In genomic region chr7:134113655-134114054, GRCh38 we compare ENCODE assay signal across 17 cellular contexts. TPM values are rescaled to one million over a fixed set of nuclear protein-coding genes. Genes with fewer than 3 reads are reported as not detected.
DNase-seq lines count a peak whose midpoint lies in the region; ATAC-seq and TF ChIP-seq lines count a peak whose summit lies in the region.
"Had no signal": no experiment of that assay in that cellular context is flagged by ENCODE, and none has a peak within 500 bp of the region (broad histone marks: within the 10 kb centered on the region; RNA-seq: fewer than 3 reads in every experiment).

No MANE protein-coding gene starts in this region.

- H3K9me3 Mint-ChIP-seq in WTC11, result peaks cover 24% of the 10 kb centered on the region

- H3K27me3 Mint-ChIP-seq in WTC11 (ENCODE audit: low read depth), result no peaks in the 10 kb centered on the region; the same call in 1 of the 2 replicates
- H3K27me3 Mint-ChIP-seq: CD4-positive, alpha-beta memory T cell had no signal

- no peaks in the 10 kb centered on the region for H3K27me3 ChIP-seq in BLaER1 treated with 17β-estradiol and CSF1 and Interleukin-3, amounts not matched to agents 10 nM and 100 nM
- H3K27me3 ChIP-seq in HUES48 (ENCODE audit: control insufficient read depth, insufficient read depth, low read length), result no peaks in the 10 kb centered on the region
- H3K27me3 ChIP-seq in iPS-20b (ENCODE audit: insufficient read depth, low read length), result no peaks in the 10 kb centered on the region
- H3K27me3 ChIP-seq: BE2C had no signal

- H3K9me3 ChIP-seq in BLaER1 treated with 17β-estradiol and CSF1 and Interleukin-3, amounts not matched to agents 10 nM and 100 nM (replicated peaks in 1 of 11), result peaks cover 5 to 23% (median 20%) of the 10 kb centered on the region in 11 experiments; a peak in 17 of 22 replicates
- H3K9me3 ChIP-seq in HUES48 (ENCODE audit: control insufficient read depth, insufficient read depth, low read length) (no peaks in the 10 kb centered on the region), iPS-20b (ENCODE audit: insufficient read depth, low read depth, low read length) (no peaks in the 10 kb centered on the region)
- H3K9me3 ChIP-seq: BE2C had no signal

- CTCF ChIA-PET in WTC11 (lab: Charles Lee), result no interaction called here

- H3K4me1 Mint-ChIP-seq in WTC11, result peaks cover 35% of the 10 kb centered on the region
- H3K4me1 Mint-ChIP-seq: CD14-positive monocyte; CD4-positive, alpha-beta memory T cell had no signal

- ATAC-seq in WTC11, result peak; percentile 81

- H4K20me1 ChIP-seq in BLaER1 treated with 17β-estradiol and CSF1 and Interleukin-3, amounts not matched to agents 10 nM and 100 nM, result no peaks in the 10 kb centered on the region

- H3K4me3 ChIP-seq in BLaER1 treated with 17β-estradiol and CSF1 and Interleukin-3, amounts not matched to agents 10 nM and 100 nM, result no peak overlapping the region
- H3K4me3 ChIP-seq in HUES48 (ENCODE audit: low read depth, low read length) (no peak overlapping the region), iPS-20b (ENCODE audit: low read length) (peak overlapping the region; percentile 21; the same call in 1 of the 2 replicates)

- H3K4me1 ChIP-seq in BLaER1 treated with 17β-estradiol and CSF1 and Interleukin-3, amounts not matched to agents 10 nM and 100 nM, result peaks cover 0 to 16% (median 12%) of the 10 kb centered on the region in 10 experiments; a peak in 15 of 20 replicates
- H3K4me1 ChIP-seq in HUES48 (ENCODE audit: control insufficient read depth, insufficient read depth, low read length) (peaks cover 18% of the 10 kb centered on the region), iPS-20b (ENCODE audit: insufficient read depth, low read length) (peaks cover 4% of the 10 kb centered on the region; the same call in 1 of the 2 replicates)
- H3K4me1 ChIP-seq: BE2C had no signal

- H3K27ac ChIP-seq in BLaER1 treated with 17β-estradiol and CSF1 and Interleukin-3, amounts not matched to agents 10 nM and 100 nM, result no peak overlapping the region
- H3K27ac ChIP-seq in HUES48 (ENCODE audit: low read depth, low read length) (peak overlapping the region; percentile 45), iPS-20b (ENCODE audit: low read length) (no peak overlapping the region)
- H3K27ac ChIP-seq: KMS-11 had no signal

- POLR2A ChIA-PET in WTC11 (lab: Charles Lee), result no interaction called here

- no peaks in the 10 kb centered on the region for H3K36me3 ChIP-seq in BLaER1 treated with 17β-estradiol and CSF1 and Interleukin-3, amounts not matched to agents 10 nM and 100 nM
- H3K36me3 ChIP-seq in HUES48 (ENCODE audit: control insufficient read depth, insufficient read depth, low read length) (no peaks in the 10 kb centered on the region), iPS-20b (ENCODE audit: insufficient read depth, low read depth, low read length) (no peaks in the 10 kb centered on the region)
- H3K36me3 ChIP-seq: BE2C had no signal

- no peak overlapping the region for H3K9ac ChIP-seq in BLaER1 treated with 17β-estradiol and CSF1 and Interleukin-3, amounts not matched to agents 10 nM and 100 nM
- H3K9ac ChIP-seq in HUES48 (ENCODE audit: low read depth, low read length) (no peak overlapping the region), iPS-20b (ENCODE audit: low read depth, low read length) (no peak overlapping the region)
- H3K9ac ChIP-seq: KMS-11 had no signal

- H3K4me3 Mint-ChIP-seq in WTC11, result no peak overlapping the region; the same call in 1 of the 2 replicates
- H3K4me3 Mint-ChIP-seq: CD14-positive monocyte; CD4-positive, alpha-beta memory T cell had no signal

- DNase-seq in WTC11 (ENCODE audit: low spot score) (no peak), NOMO-1 treated with dmso at 0.1 percent for 144 hours (lab: John Stamatoyannopoulos, UW; ENCODE audit: unreplicated experiment) (no peak), NCI-H187 treated with DMSO at 0.1 percent for 48 hours (lab: John Stamatoyannopoulos, UW) (no peak), NCI-H1417 (lab: John Stamatoyannopoulos, UW) (no peak), OCI-M1 (lab: John Stamatoyannopoulos, UW) (no peak)
- DNase-seq: ACHN; BE2C; CD4-positive, alpha-beta memory T cell; DMS153; DMS79; GF-D8; HCEC 1CT had no signal

- no peak for TF ChIP-seq CTCF in WTC11 (IDR thresholded peaks at IDR 0.05)

- H3K36me3 Mint-ChIP-seq in WTC11, result peaks cover 10% of the 10 kb centered on the region; the same call in 1 of the 2 replicates
- H3K36me3 Mint-ChIP-seq: CD14-positive monocyte; CD4-positive, alpha-beta memory T cell had no signal

- peak overlapping the region in 6 of 11 experiments; percentile 45 to 77 (median 64); a peak in 11 of 22 replicates for H3K4me2 ChIP-seq in BLaER1 treated with 17β-estradiol and CSF1 and Interleukin-3, amounts not matched to agents 10 nM and 100 nM
- H3K4me2 ChIP-seq: KMS-11 had no signal

- H3K27ac Mint-ChIP-seq in WTC11, result peak overlapping the region; percentile 24
- H3K27ac Mint-ChIP-seq: CD4-positive, alpha-beta memory T cell had no signal

TF ChIP-seq in WTC11, 78 proteins besides CTCF, POLR2A, EP300 and RAD21 (continues in another document):
- TF ChIP-seq TCF7 (CRISPR knock-in tag; IDR thresholded peaks at IDR 0.05; ENCODE audit: low read depth) (no peak), PREB (CRISPR knock-in tag; IDR thresholded peaks at IDR 0.05; ENCODE audit: borderline replicate concordance) (no peak), SMAD3 (CRISPR knock-in tag; IDR thresholded peaks at IDR 0.05; ENCODE audit: borderline replicate concordance) (no peak), PRRX2 (CRISPR knock-in tag; IDR thresholded peaks at IDR 0.05) (no peak), ZNF416 (CRISPR knock-in tag; IDR thresholded peaks at IDR 0.05) (no peak)
- TF ChIP-seq, protein P1, sequence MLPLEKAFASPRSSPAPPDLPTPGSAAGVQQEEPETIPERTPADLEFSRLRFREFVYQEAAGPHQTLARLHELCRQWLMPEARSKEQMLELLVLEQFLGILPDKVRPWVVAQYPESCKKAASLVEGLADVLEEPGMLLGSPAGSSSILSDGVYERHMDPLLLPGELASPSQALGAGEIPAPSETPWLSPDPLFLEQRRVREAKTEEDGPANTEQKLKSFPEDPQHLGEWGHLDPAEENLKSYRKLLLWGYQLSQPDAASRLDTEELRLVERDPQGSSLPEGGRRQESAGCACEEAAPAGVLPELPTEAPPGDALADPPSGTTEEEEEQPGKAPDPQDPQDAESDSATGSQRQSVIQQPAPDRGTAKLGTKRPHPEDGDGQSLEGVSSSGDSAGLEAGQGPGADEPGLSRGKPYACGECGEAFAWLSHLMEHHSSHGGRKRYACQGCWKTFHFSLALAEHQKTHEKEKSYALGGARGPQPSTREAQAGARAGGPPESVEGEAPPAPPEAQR (CRISPR knock-in tag; IDR thresholded peaks at IDR 0.05), result no peak
- TF ChIP-seq, protein P2, sequence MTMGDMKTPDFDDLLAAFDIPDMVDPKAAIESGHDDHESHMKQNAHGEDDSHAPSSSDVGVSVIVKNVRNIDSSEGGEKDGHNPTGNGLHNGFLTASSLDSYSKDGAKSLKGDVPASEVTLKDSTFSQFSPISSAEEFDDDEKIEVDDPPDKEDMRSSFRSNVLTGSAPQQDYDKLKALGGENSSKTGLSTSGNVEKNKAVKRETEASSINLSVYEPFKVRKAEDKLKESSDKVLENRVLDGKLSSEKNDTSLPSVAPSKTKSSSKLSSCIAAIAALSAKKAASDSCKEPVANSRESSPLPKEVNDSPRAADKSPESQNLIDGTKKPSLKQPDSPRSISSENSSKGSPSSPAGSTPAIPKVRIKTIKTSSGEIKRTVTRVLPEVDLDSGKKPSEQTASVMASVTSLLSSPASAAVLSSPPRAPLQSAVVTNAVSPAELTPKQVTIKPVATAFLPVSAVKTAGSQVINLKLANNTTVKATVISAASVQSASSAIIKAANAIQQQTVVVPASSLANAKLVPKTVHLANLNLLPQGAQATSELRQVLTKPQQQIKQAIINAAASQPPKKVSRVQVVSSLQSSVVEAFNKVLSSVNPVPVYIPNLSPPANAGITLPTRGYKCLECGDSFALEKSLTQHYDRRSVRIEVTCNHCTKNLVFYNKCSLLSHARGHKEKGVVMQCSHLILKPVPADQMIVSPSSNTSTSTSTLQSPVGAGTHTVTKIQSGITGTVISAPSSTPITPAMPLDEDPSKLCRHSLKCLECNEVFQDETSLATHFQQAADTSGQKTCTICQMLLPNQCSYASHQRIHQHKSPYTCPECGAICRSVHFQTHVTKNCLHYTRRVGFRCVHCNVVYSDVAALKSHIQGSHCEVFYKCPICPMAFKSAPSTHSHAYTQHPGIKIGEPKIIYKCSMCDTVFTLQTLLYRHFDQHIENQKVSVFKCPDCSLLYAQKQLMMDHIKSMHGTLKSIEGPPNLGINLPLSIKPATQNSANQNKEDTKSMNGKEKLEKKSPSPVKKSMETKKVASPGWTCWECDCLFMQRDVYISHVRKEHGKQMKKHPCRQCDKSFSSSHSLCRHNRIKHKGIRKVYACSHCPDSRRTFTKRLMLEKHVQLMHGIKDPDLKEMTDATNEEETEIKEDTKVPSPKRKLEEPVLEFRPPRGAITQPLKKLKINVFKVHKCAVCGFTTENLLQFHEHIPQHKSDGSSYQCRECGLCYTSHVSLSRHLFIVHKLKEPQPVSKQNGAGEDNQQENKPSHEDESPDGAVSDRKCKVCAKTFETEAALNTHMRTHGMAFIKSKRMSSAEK (CRISPR knock-in tag; IDR thresholded peaks at IDR 0.05; ENCODE audit: borderline replicate concordance), result no peak
- TF ChIP-seq, protein P3, sequence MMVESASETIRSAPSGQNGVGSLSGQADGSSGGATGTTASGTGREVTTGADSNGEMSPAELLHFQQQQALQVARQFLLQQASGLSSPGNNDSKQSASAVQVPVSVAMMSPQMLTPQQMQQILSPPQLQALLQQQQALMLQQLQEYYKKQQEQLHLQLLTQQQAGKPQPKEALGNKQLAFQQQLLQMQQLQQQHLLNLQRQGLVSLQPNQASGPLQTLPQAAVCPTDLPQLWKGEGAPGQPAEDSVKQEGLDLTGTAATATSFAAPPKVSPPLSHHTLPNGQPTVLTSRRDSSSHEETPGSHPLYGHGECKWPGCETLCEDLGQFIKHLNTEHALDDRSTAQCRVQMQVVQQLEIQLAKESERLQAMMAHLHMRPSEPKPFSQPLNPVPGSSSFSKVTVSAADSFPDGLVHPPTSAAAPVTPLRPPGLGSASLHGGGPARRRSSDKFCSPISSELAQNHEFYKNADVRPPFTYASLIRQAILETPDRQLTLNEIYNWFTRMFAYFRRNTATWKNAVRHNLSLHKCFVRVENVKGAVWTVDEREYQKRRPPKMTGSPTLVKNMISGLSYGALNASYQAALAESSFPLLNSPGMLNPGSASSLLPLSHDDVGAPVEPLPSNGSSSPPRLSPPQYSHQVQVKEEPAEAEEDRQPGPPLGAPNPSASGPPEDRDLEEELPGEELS (CRISPR knock-in tag; IDR thresholded peaks at IDR 0.05), result no peak

RNA-seq across cellular contexts. Expression of gene LRGUK, which starts 13.5 kb away (rescaled TPM):
- 1.9 to 3.0 TPM (median 2.7 TPM) in 3 replicates for total RNA-seq in WTC11 (2021)
